ENCODE assay signal across 21 cellular contexts in the genomic region with DNA sequence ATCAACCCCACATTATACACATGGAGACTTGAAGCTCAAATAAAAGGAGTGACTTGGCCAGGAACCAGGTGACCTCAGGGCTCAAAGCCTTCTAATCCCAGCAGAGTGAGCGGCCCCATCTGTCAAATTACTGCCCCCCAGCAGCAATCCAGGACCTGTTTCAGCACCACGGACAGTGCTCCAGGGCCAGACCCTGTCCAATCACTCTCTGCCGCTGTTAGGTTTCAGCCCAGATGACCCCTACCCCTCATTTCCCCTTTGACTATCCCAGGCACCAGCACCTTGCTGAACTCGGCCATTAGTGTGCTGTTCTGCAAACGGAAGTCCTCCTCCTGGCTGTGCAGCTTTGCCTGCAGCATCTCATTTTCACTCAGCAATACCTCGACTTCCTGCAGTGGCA. TPM values are rescaled to one million over a fixed set of nuclear protein-coding genes. Genes with fewer than 3 reads are reported as not detected.
DNase-seq lines count a peak whose midpoint lies in the region; ATAC-seq and TF ChIP-seq lines count a peak whose summit lies in the region.
"Had no signal": no experiment of that assay in that cellular context is flagged by ENCODE, and none has a peak within 500 bp of the region (broad histone marks: within the 10 kb centered on the region; RNA-seq: fewer than 3 reads in every experiment).

No MANE protein-coding gene starts in this region.

- H3K4me1 ChIP-seq in HEK293 (ENCODE audit: control insufficient read depth, insufficient read depth, low read length) (no peaks in the 10 kb centered on the region), mesendoderm (ENCODE audit: control insufficient read depth, low read depth, low read length) (no peaks in the 10 kb centered on the region)

- no peaks in the 10 kb centered on the region for H3K9me3 ChIP-seq in HEK293 (ENCODE audit: control insufficient read depth, insufficient read depth, low read depth, low read length)
- H3K9me3 ChIP-seq: esophagus muscularis mucosa, gastroesophageal sphincter, vagina had no signal

- H3K4me3 ChIP-seq in HEK293 (ENCODE audit: low read depth, low read length) (no peak overlapping the region), mesendoderm (ENCODE audit: low read length) (no peak overlapping the region)
- H3K4me3 ChIP-seq: cardiac muscle cell, dorsolateral prefrontal cortex, esophagus muscularis mucosa, gastroesophageal sphincter, GM23248, smooth muscle cell, vagina had no signal

- no peak overlapping the region for H3K56ac ChIP-seq in mesendoderm (ENCODE audit: low read length)

- H2BK5ac ChIP-seq in mesendoderm (ENCODE audit: low read length), result no peak overlapping the region

- no peak overlapping the region for H3K9ac ChIP-seq in mesendoderm (ENCODE audit: low read length)
- H3K9ac ChIP-seq: GM23248 had no signal

- no peak overlapping the region for H3K27ac ChIP-seq in HEK293 (ENCODE audit: extremely low read depth, low read depth, low read length)
- no peak overlapping the region for H3K27ac ChIP-seq in mesendoderm (ENCODE audit: low read depth, low read length)
- H3K27ac ChIP-seq: cardiac muscle cell, dorsolateral prefrontal cortex, esophagus muscularis mucosa, gastroesophageal sphincter, GM23248, vagina had no signal

- H3K79me1 ChIP-seq in mesendoderm (ENCODE audit: low read length), result no peaks in the 10 kb centered on the region

- no peak overlapping the region for H3K4me2 ChIP-seq in mesendoderm (ENCODE audit: low read length)
- H3K4me2 ChIP-seq: smooth muscle cell had no signal

- no peak overlapping the region for H4K5ac ChIP-seq in mesendoderm (ENCODE audit: low read length)

- no peak overlapping the region for H3K23ac ChIP-seq in mesendoderm (ENCODE audit: low read length)

- WGBS in mesendoderm (ENCODE audit: extremely low coverage, insufficient coverage, low lambda C conversion rate), result no CpG with 5 or more reads among the region's 6 CpGs

- H3K27ac Mint-ChIP-seq in activated CD4-positive, alpha-beta T cell treated with anti-CD3 and anti-CD28 coated beads, Interleukin-2, amount 10 ng/mL, durations not matched to agents 7 days and 5 days, result no peak overlapping the region
- no peak overlapping the region for H3K27ac Mint-ChIP-seq in activated T-helper 2 cell treated with anti-CD3 and anti-CD28 coated beads, Interferon-gamma antibody, Interleukin-2, Interleukin-4, amounts not matched to agents 10 μg/mL and 5 μg/mL and 100 μg/mL, durations not matched to agents 14 hours and 24 hours and 36 hours

- H3K4ac ChIP-seq in mesendoderm (ENCODE audit: low read depth, low read length), result no peak overlapping the region

- peaks cover 11 to 68% of the 10 kb centered on the region in 2 experiments for H3K36me3 ChIP-seq in HEK293 (ENCODE audit: control insufficient read depth in 2 of 2, insufficient read depth in 1 of 2, low read length in 2 of 2)
- H3K36me3 ChIP-seq in mesendoderm (ENCODE audit: control insufficient read depth, insufficient read depth, low read length), result no peaks in the 10 kb centered on the region
- H3K36me3 ChIP-seq: cardiac muscle cell had no signal

- POLR2A ChIA-PET in activated CD4-positive, alpha-beta T cell treated with anti-CD3 and anti-CD28 coated beads, Interleukin-2, amount 10 ng/mL, durations not matched to agents 7 days and 5 days (lab: Charles Lee), result no interaction called here
- POLR2A ChIA-PET in HEK293 (lab: Yijun Ruan, JAX), result no interaction called here

- H3K27me3 Mint-ChIP-seq in activated CD4-positive, alpha-beta T cell treated with anti-CD3 and anti-CD28 coated beads, Interleukin-2, amount 10 ng/mL, durations not matched to agents 7 days and 5 days, result no peaks in the 10 kb centered on the region
- no peaks in the 10 kb centered on the region for H3K27me3 Mint-ChIP-seq in activated T-helper 2 cell treated with anti-CD3 and anti-CD28 coated beads, Interferon-gamma antibody, Interleukin-2, Interleukin-4, amounts not matched to agents 10 μg/mL and 5 μg/mL and 100 μg/mL, durations not matched to agents 14 hours and 24 hours and 36 hours (ENCODE audit: low read depth)

- H3K9me3 Mint-ChIP-seq in activated CD4-positive, alpha-beta T cell treated with anti-CD3 and anti-CD28 coated beads, Interleukin-2, amount 10 ng/mL, durations not matched to agents 7 days and 5 days, result no peaks in the 10 kb centered on the region
- H3K9me3 Mint-ChIP-seq in activated T-helper 2 cell treated with anti-CD3 and anti-CD28 coated beads, Interferon-gamma antibody, Interleukin-2, Interleukin-4, amounts not matched to agents 10 μg/mL and 5 μg/mL and 100 μg/mL, durations not matched to agents 14 hours and 24 hours and 36 hours, result no peaks in the 10 kb centered on the region
- H3K9me3 Mint-ChIP-seq: activated T-helper 1 cell treated with anti-CD3 and anti-CD28 coated beads, Interleukin-12 subunit alpha, Interleukin-12 subunit beta, Interleukin-2, Interleukin-4 antibody, amounts not matched to agents 30 ng/mL and 10 ng/mL and 1 ng/mL, durations not matched to agents 14 hours and 24 hours and 36 hours had no signal

- ATAC-seq in HG03280 (IDR thresholded peaks at IDR 0.05; ENCODE audit: unreplicated experiment), result no peak
- ATAC-seq: gastroesophageal sphincter, left cardiac atrium had no signal

- no peak overlapping the region for H2AK5ac ChIP-seq in mesendoderm (ENCODE audit: low read length)

- H2BK15ac ChIP-seq in mesendoderm (replicated peaks; ENCODE audit: low read depth), result no peak overlapping the region

- intact Hi-C loops in activated T-helper 2 cell treated with anti-CD3 and anti-CD28 coated beads, Interferon-gamma antibody, Interleukin-2, Interleukin-4, amounts not matched to agents 10 μg/mL and 5 μg/mL and 100 μg/mL, durations not matched to agents 14 hours and 24 hours and 36 hours (cut with micrococcal nuclease), result no loop called here

- peaks cover 47% of the 10 kb centered on the region for H3K36me3 Mint-ChIP-seq in activated CD4-positive, alpha-beta T cell treated with anti-CD3 and anti-CD28 coated beads, Interleukin-2, amount 10 ng/mL, durations not matched to agents 7 days and 5 days (ENCODE audit: low read depth)
- peaks cover 70% of the 10 kb centered on the region for H3K36me3 Mint-ChIP-seq in activated T-helper 2 cell treated with anti-CD3 and anti-CD28 coated beads, Interferon-gamma antibody, Interleukin-2, Interleukin-4, amounts not matched to agents 10 μg/mL and 5 μg/mL and 100 μg/mL, durations not matched to agents 14 hours and 24 hours and 36 hours (ENCODE audit: low read depth)

- H3K18ac ChIP-seq in mesendoderm (ENCODE audit: low read length), result no peak overlapping the region

- no peak overlapping the region for H3K4me3 Mint-ChIP-seq in activated CD4-positive, alpha-beta T cell treated with anti-CD3 and anti-CD28 coated beads, Interleukin-2, amount 10 ng/mL, durations not matched to agents 7 days and 5 days
- no peak overlapping the region for H3K4me3 Mint-ChIP-seq in activated T-helper 2 cell treated with anti-CD3 and anti-CD28 coated beads, Interferon-gamma antibody, Interleukin-2, Interleukin-4, amounts not matched to agents 10 μg/mL and 5 μg/mL and 100 μg/mL, durations not matched to agents 14 hours and 24 hours and 36 hours (ENCODE audit: low read depth)
- H3K4me3 Mint-ChIP-seq: activated T-helper 1 cell treated with anti-CD3 and anti-CD28 coated beads, Interleukin-12 subunit alpha, Interleukin-12 subunit beta, Interleukin-2, Interleukin-4 antibody, amounts not matched to agents 30 ng/mL and 10 ng/mL and 1 ng/mL, durations not matched to agents 14 hours and 24 hours and 36 hours had no signal

- H3K79me2 ChIP-seq in mesendoderm (ENCODE audit: control insufficient read depth, insufficient read depth, low read length), result peaks cover 2% of the 10 kb centered on the region

- CTCF ChIA-PET in activated CD4-positive, alpha-beta T cell treated with anti-CD3 and anti-CD28 coated beads, Interleukin-2, amount 10 ng/mL, durations not matched to agents 7 days and 5 days (lab: Charles Lee), result no interaction called here
- CTCF ChIA-PET in HEK293 (lab: Yijun Ruan, JAX), result interaction anchor here (1.2 kb wide), 1 partner anchor 25 kb away, joined by 4 read pairs; a partner anchor contains a TSS

- H2BK120ac ChIP-seq in mesendoderm (ENCODE audit: low read depth, low read length), result no peak overlapping the region

- no peaks in the 10 kb centered on the region for H3K27me3 ChIP-seq in mesendoderm (ENCODE audit: insufficient read depth, low read length, poor library complexity)
- H3K27me3 ChIP-seq: cardiac muscle cell, esophagus muscularis mucosa, gastroesophageal sphincter, vagina had no signal

- TF ChIP-seq CTCF in HEK293 (tag by site-specific recombination; IDR thresholded peaks at IDR 0.05), result no peak

- H4K8ac ChIP-seq in mesendoderm (ENCODE audit: low read depth, low read length), result no peak overlapping the region

- DNase-seq in activated CD4-positive, alpha-beta T cell treated with anti-CD3 and anti-CD28 coated beads, Interleukin-2, amount 10 ng/mL, durations not matched to agents 7 days and 5 days, result peak; percentile 11
- DNase-seq in activated CD4-positive, alpha-beta T cell treated with anti-CD3 and anti-CD28 coated beads for 48 hours, result no peak
- DNase-seq in activated T-helper 2 cell treated with anti-CD3 and anti-CD28 coated beads, Interferon-gamma antibody, Interleukin-2, Interleukin-4, amounts not matched to agents 10 μg/mL and 5 μg/mL and 100 μg/mL, durations not matched to agents 14 hours and 24 hours and 36 hours (ENCODE audit: low spot score), result peak; percentile 9
- peak; percentile 23 for DNase-seq in mesendoderm
- DNase-seq in NCI-H69 (lab: John Stamatoyannopoulos, UW), result no peak
- DNase-seq in NCI-H2171 (lab: John Stamatoyannopoulos, UW), result no peak
- DNase-seq: amniotic stem cell; dorsolateral prefrontal cortex; GM23248; left cardiac atrium; NCI-H1930; NCI-H446; stimulated activated CD4-positive, alpha-beta T cell treated with anti-CD3 and anti-CD28 coated beads, Interleukin-4, amount 100 ng/mL, for 4 hours had no signal

- H3K4me1 Mint-ChIP-seq in activated CD4-positive, alpha-beta T cell treated with anti-CD3 and anti-CD28 coated beads, Interleukin-2, amount 10 ng/mL, durations not matched to agents 7 days and 5 days, result peaks cover 39% of the 10 kb centered on the region
- H3K4me1 Mint-ChIP-seq in activated T-helper 2 cell treated with anti-CD3 and anti-CD28 coated beads, Interferon-gamma antibody, Interleukin-2, Interleukin-4, amounts not matched to agents 10 μg/mL and 5 μg/mL and 100 μg/mL, durations not matched to agents 14 hours and 24 hours and 36 hours (ENCODE audit: low read depth), result peaks cover 32% of the 10 kb centered on the region

RNA-seq across cellular contexts. Expression of a gene that starts 5.1 kb away (rescaled TPM):
- 10 to 100 TPM; 73.2 to 91.2 TPM for total RNA-seq in activated CD4-positive, alpha-beta T cell treated with anti-CD3 and anti-CD28 coated beads, Interleukin-2, amount 10 ng/mL, durations not matched to agents 7 days and 5 days
- total RNA-seq in activated T-helper 2 cell treated with anti-CD3 and anti-CD28 coated beads, Interferon-gamma antibody, Interleukin-2, Interleukin-4, amounts not matched to agents 10 μg/mL and 5 μg/mL and 100 μg/mL, durations not matched to agents 14 hours and 24 hours and 36 hours, result 86.5 and 93.1 TPM in 2 replicates
- 16.5 TPM for polyA plus RNA-seq in mesendoderm (2013, experiment 1 of 2)
- polyA plus RNA-seq in mesendoderm (2013, experiment 2 of 2), result 17.5 TPM

RNA-seq across cellular contexts. Expression of a gene that starts 25.3 kb away (rescaled TPM):
- total RNA-seq in activated CD4-positive, alpha-beta T cell treated with anti-CD3 and anti-CD28 coated beads, Interleukin-2, amount 10 ng/mL, durations not matched to agents 7 days and 5 days, result 1 to 10 TPM; 2.9 to 3.6 TPM
- 2.9 and 3.3 TPM in 2 replicates for total RNA-seq in activated T-helper 2 cell treated with anti-CD3 and anti-CD28 coated beads, Interferon-gamma antibody, Interleukin-2, Interleukin-4, amounts not matched to agents 10 μg/mL and 5 μg/mL and 100 μg/mL, durations not matched to agents 14 hours and 24 hours and 36 hours
- polyA plus RNA-seq in mesendoderm (2013, experiment 1 of 2), result 1.4 TPM
- polyA plus RNA-seq in mesendoderm (2013, experiment 2 of 2), result 1.6 TPM

RNA-seq across cellular contexts. Expression of a gene that starts 39.6 kb away (rescaled TPM):
- 10 to 100 TPM; 49.0 to 54.1 TPM for total RNA-seq in activated CD4-positive, alpha-beta T cell treated with anti-CD3 and anti-CD28 coated beads, Interleukin-2, amount 10 ng/mL, durations not matched to agents 7 days and 5 days
- total RNA-seq in activated T-helper 2 cell treated with anti-CD3 and anti-CD28 coated beads, Interferon-gamma antibody, Interleukin-2, Interleukin-4, amounts not matched to agents 10 μg/mL and 5 μg/mL and 100 μg/mL, durations not matched to agents 14 hours and 24 hours and 36 hours, result 73.9 and 77.9 TPM in 2 replicates
- polyA plus RNA-seq in mesendoderm (2013, experiment 1 of 2), result 36.6 TPM
- polyA plus RNA-seq in mesendoderm (2013, experiment 2 of 2), result 35.8 TPM

RNA-seq across cellular contexts. Expression of a gene that starts 46.2 kb away (rescaled TPM):
- 10 to 100 TPM; 25.7 to 26.8 TPM for total RNA-seq in activated CD4-positive, alpha-beta T cell treated with anti-CD3 and anti-CD28 coated beads, Interleukin-2, amount 10 ng/mL, durations not matched to agents 7 days and 5 days
- 28.4 and 28.5 TPM in 2 replicates for total RNA-seq in activated T-helper 2 cell treated with anti-CD3 and anti-CD28 coated beads, Interferon-gamma antibody, Interleukin-2, Interleukin-4, amounts not matched to agents 10 μg/mL and 5 μg/mL and 100 μg/mL, durations not matched to agents 14 hours and 24 hours and 36 hours
- 28.5 TPM for polyA plus RNA-seq in mesendoderm (2013, experiment 1 of 2)
- polyA plus RNA-seq in mesendoderm (2013, experiment 2 of 2), result 28.8 TPM

Comparison
In these comparisons a context has a peak if more than half of its experiments do, and no peak if none do; other contexts are left out.
1. DNase-seq: peak in activated CD4-positive, alpha-beta T cell treated with anti-CD3 and anti-CD28 coated beads, Interleukin-2, amount 10 ng/mL, durations not matched to agents 7 days and 5 days (single experiment), activated T-helper 2 cell treated with anti-CD3 and anti-CD28 coated beads, Interferon-gamma antibody, Interleukin-2, Interleukin-4, amounts not matched to agents 10 μg/mL and 5 μg/mL and 100 μg/mL, durations not matched to agents 14 hours and 24 hours and 36 hours (single experiment) and mesendoderm (single experiment); none in activated CD4-positive, alpha-beta T cell treated with anti-CD3 and anti-CD28 coated beads for 48 hours (single experiment), NCI-H69 (single experiment) and NCI-H2171 (single experiment).